Comparison of ENCODE assay signal across 32 cellular contexts in the genomic region with DNA sequence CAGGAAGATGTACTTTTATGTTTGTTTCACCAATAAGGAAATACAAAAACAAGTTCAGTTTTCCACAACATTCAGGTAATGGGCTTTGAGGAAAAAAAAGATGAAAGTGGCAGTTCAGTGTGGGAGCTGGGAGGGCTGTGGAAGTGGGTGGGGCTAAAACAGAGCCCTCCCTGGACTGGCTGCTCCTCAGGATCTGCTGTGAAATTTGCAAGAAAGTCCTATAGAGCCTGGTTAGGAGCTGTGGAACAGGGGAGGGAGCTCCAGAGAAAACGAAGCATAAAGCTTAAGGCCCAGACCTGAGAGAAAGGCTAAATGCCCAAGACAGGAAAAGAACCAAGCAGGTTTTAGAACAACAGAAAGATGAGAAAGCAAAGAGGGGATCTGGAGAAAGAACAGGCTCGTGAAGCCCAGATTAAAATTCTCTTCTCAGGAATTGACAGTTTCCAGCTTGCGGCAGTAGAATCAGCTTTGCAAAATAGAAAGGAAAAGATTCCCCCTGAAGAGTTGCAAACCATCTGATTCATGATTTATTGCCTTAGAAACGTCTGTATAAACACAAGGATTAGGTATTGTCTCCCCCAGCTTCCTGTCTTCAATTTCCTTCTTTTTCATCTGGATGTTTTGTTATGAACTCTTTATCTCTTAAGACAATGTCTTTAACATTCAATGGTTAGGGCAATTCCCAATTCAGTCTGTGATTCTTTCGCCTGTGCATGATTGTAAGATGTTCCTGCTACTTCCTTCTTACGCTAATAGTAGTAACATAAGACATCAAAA. TPM values are rescaled to one million over a fixed set of nuclear protein-coding genes. Genes with fewer than 3 reads are reported as not detected.
DNase-seq lines count a peak whose midpoint lies in the region; ATAC-seq, FAIRE-seq and TF ChIP-seq lines count a peak whose summit lies in the region.
"Had no signal": no experiment of that assay in that cellular context is flagged by ENCODE, and none has a peak within 500 bp of the region (broad histone marks: within the 10 kb centered on the region; RNA-seq: fewer than 3 reads in every experiment).

No MANE protein-coding gene starts in this region.

- no peak overlapping the region for H2AK5ac ChIP-seq in neuronal stem cell (ENCODE audit: low read depth, low read length)

- H3K27me3 Mint-ChIP-seq in astrocyte (ENCODE audit: low read depth, unreplicated experiment) = peaks cover 2% of the 10 kb centered on the region

- H2BK120ac ChIP-seq in neuronal stem cell (ENCODE audit: low read depth, low read length) = no peak overlapping the region

- H3K4me3 Mint-ChIP-seq in astrocyte (ENCODE audit: unreplicated experiment) = no peak overlapping the region
- H3K4me3 Mint-ChIP-seq: activated CD4-positive, alpha-beta memory T cell treated with anti-CD3 and anti-CD28 coated beads, Interleukin-2, amount 10 ng/mL, durations not matched to agents 7 days and 5 days; activated naive CD4-positive, alpha-beta T cell treated with anti-CD3 and anti-CD28 coated beads, Interleukin-2, amount 10 ng/mL, durations not matched to agents 7 days and 5 days; naive thymus-derived CD8-positive, alpha-beta T cell; stimulated activated memory B cell treated with anti-CD40 and anti-IgM and Interleukin-4, amounts not matched to agents 10 μg/mL and 1 μg/mL and 100 μg/mL, for 72 hours; T-helper 17 cell had no signal

- WGBS in neuronal stem cell (ENCODE audit: extremely low coverage in 2 of 2, insufficient read length in 2 of 2, insufficient replicate concordance in 1 of 2), 2 donors = no CpG with 5 or more reads among the region's 6 CpGs

- H3K9ac ChIP-seq in astrocyte (ENCODE audit: low read length) (peak overlapping the region; percentile 13), neuronal stem cell (ENCODE audit: low read depth, low read length, poor library complexity) (no peak overlapping the region)

- DNase-seq in H7 (peak; percentile 22), astrocyte (ENCODE audit: low read depth) (no peak), iPS-NIHi7 (ENCODE audit: extremely low spot score) (peak; percentile 30), neuronal stem cell (ENCODE audit: low spot score) (no peak), NCI-H446 (lab: John Stamatoyannopoulos, UW) (no peak)
- no peak for DNase-seq in activated CD4-positive, alpha-beta T cell treated with anti-CD3 and anti-CD28 coated beads for 1 hour
- DNase-seq: activated CD4-positive, alpha-beta memory T cell treated with anti-CD3 and anti-CD28 coated beads, Interleukin-2, amount 10 ng/mL, durations not matched to agents 7 days and 5 days; activated naive CD4-positive, alpha-beta T cell treated with anti-CD3 and anti-CD28 coated beads, Interleukin-2, amount 10 ng/mL, durations not matched to agents 7 days and 5 days; adrenal gland; DMS 273 treated with DMSO at 0.1 percent for 48 hours; hippocampal formation; KG1; midbrain; naive thymus-derived CD8-positive, alpha-beta T cell; NCI-H1417 treated with DMSO at 0.1 percent for 48 hours; NCI-H2081; NCI-H526 treated with DMSO at 0.1 percent for 48 hours; NK-92 treated with Interleukin-12 subunit alpha and Interleukin-12 subunit beta, amount 100 ng/mL, for 24 hours; PC-3; T-helper 17 cell; trophoblast cell had no signal

- H3K23ac ChIP-seq in neuronal stem cell (ENCODE audit: low read depth, low read length, poor library complexity) = no peak overlapping the region

- no peak overlapping the region for H3K14ac ChIP-seq in neuronal stem cell (ENCODE audit: low read length)

- H2BK5ac ChIP-seq in neuronal stem cell (ENCODE audit: low read length) = no peak overlapping the region

- no peak overlapping the region for H3K4me3 ChIP-seq in H7 (ENCODE audit: insufficient read depth, low read depth, low read length)
- H3K4me3 ChIP-seq in astrocyte (ENCODE audit: insufficient read depth, low read depth, low read length) = no peak overlapping the region
- H3K4me3 ChIP-seq in neuronal stem cell (ENCODE audit: low read length in 2 of 2) = no peak overlapping the region
- H3K4me3 ChIP-seq: adrenal gland had no signal

- H3K36me3 ChIP-seq in H7 (replicated peaks; ENCODE audit: control insufficient read depth, insufficient read depth, low read length) (no peaks in the 10 kb centered on the region), astrocyte (ENCODE audit: insufficient read depth, low read length) (no peaks in the 10 kb centered on the region), neuronal stem cell (replicated peaks in 1 of 2; ENCODE audit: control insufficient read depth in 2 of 2, insufficient read depth in 2 of 2, low read length in 2 of 2) (no peaks in the 10 kb centered on the region)
- H3K36me3 ChIP-seq: adrenal gland had no signal

- H3K4ac ChIP-seq in neuronal stem cell (ENCODE audit: low read length) = no peak overlapping the region

- no peaks in the 10 kb centered on the region for H3K27me3 ChIP-seq in H7 (ENCODE audit: control insufficient read depth, insufficient read depth, low read length)
- H3K27me3 ChIP-seq in astrocyte (ENCODE audit: insufficient read depth, low read length) = no peaks in the 10 kb centered on the region
- H3K27me3 ChIP-seq in neuronal stem cell (ENCODE audit: control insufficient read depth in 3 of 3, insufficient read depth in 3 of 3, low read depth in 1 of 3, low read length in 3 of 3) = peaks cover 0 to 10% (median 0%) of the 10 kb centered on the region in 3 experiments
- H3K27me3 ChIP-seq: adrenal gland had no signal

- H3K4me2 ChIP-seq in astrocyte (ENCODE audit: low read length) = peak overlapping the region; percentile 61
- H3K4me2 ChIP-seq in neuronal stem cell (ENCODE audit: insufficient read depth, low read length, poor library complexity, severe bottlenecking) = no peak overlapping the region

- H3K9me3 ChIP-seq in astrocyte (ENCODE audit: insufficient read depth, low read depth, low read length) (no peaks in the 10 kb centered on the region), neuronal stem cell (replicated peaks in 1 of 2; ENCODE audit: control insufficient read depth in 2 of 2, insufficient read depth in 1 of 2, low read depth in 1 of 2, low read length in 2 of 2) (no peaks in the 10 kb centered on the region)
- H3K9me3 ChIP-seq: adrenal gland had no signal

- no peak overlapping the region for H3K27ac Mint-ChIP-seq in astrocyte (ENCODE audit: unreplicated experiment)
- H3K27ac Mint-ChIP-seq: activated CD4-positive, alpha-beta memory T cell treated with anti-CD3 and anti-CD28 coated beads, Interleukin-2, amount 10 ng/mL, durations not matched to agents 7 days and 5 days; activated naive CD4-positive, alpha-beta T cell treated with anti-CD3 and anti-CD28 coated beads, Interleukin-2, amount 10 ng/mL, durations not matched to agents 7 days and 5 days; stimulated activated memory B cell treated with anti-CD40 and anti-IgM and Interleukin-4, amounts not matched to agents 10 μg/mL and 1 μg/mL and 100 μg/mL, for 72 hours; T-helper 17 cell had no signal

- no peak overlapping the region for H2BK12ac ChIP-seq in neuronal stem cell (ENCODE audit: low read length)

- no peak overlapping the region for H2BK15ac ChIP-seq in neuronal stem cell (ENCODE audit: low read length)

- no peak overlapping the region for H3K18ac ChIP-seq in neuronal stem cell (ENCODE audit: low read length)

- H3K27ac ChIP-seq in astrocyte (ENCODE audit: low read depth, low read length) = no peak overlapping the region
- H3K27ac ChIP-seq in neuronal stem cell (replicated peaks; ENCODE audit: low read length) = no peak overlapping the region
- H3K27ac ChIP-seq: adrenal gland had no signal

- H3K9me3 Mint-ChIP-seq in astrocyte (ENCODE audit: unreplicated experiment) = no peaks in the 10 kb centered on the region
- H3K9me3 Mint-ChIP-seq: activated CD4-positive, alpha-beta memory T cell treated with anti-CD3 and anti-CD28 coated beads, Interleukin-2, amount 10 ng/mL, durations not matched to agents 7 days and 5 days; activated naive CD4-positive, alpha-beta T cell treated with anti-CD3 and anti-CD28 coated beads, Interleukin-2, amount 10 ng/mL, durations not matched to agents 7 days and 5 days; naive thymus-derived CD8-positive, alpha-beta T cell; stimulated activated memory B cell treated with anti-CD40 and anti-IgM and Interleukin-4, amounts not matched to agents 10 μg/mL and 1 μg/mL and 100 μg/mL, for 72 hours had no signal

- no peak for FAIRE-seq in astrocyte (lab: Jason Lieb, UNC)
- FAIRE-seq: GM12891 had no signal

- ATAC-seq in HG02852 (IDR thresholded peaks at IDR 0.05; ENCODE audit: unreplicated experiment) = no peak
- no peak for ATAC-seq in GM19395 (IDR thresholded peaks at IDR 0.05; ENCODE audit: unreplicated experiment)
- ATAC-seq: HCT116; left lobe of liver; naive thymus-derived CD8-positive, alpha-beta T cell; PC-3; SK-N-SH treated with all-trans-retinoic acid at 6 μM for 48 hours; stimulated activated memory B cell treated with anti-CD40 and anti-IgM and Interleukin-4, amounts not matched to agents 10 μg/mL and 1 μg/mL and 100 μg/mL, for 72 hours; T-helper 17 cell had no signal

- no peak overlapping the region for H4K8ac ChIP-seq in neuronal stem cell (ENCODE audit: low read depth, low read length)

- TF ChIP-seq CTCF in astrocyte (IDR thresholded peaks at IDR 0.05; ENCODE audit: insufficient read depth, low read depth, low read length) = no peak

- H3K79me2 ChIP-seq in astrocyte (ENCODE audit: insufficient read depth, low read length) = no peaks in the 10 kb centered on the region

- H4K91ac ChIP-seq in neuronal stem cell (ENCODE audit: low read depth, low read length, poor library complexity) = no peak overlapping the region

- no peaks in the 10 kb centered on the region for H3K36me3 Mint-ChIP-seq in astrocyte (ENCODE audit: low read depth, unreplicated experiment)
- H3K36me3 Mint-ChIP-seq: activated naive CD4-positive, alpha-beta T cell treated with anti-CD3 and anti-CD28 coated beads, Interleukin-2, amount 10 ng/mL, durations not matched to agents 7 days and 5 days; naive thymus-derived CD8-positive, alpha-beta T cell; stimulated activated memory B cell treated with anti-CD40 and anti-IgM and Interleukin-4, amounts not matched to agents 10 μg/mL and 1 μg/mL and 100 μg/mL, for 72 hours had no signal

- H3K79me1 ChIP-seq in neuronal stem cell (ENCODE audit: low read depth, low read length) = no peaks in the 10 kb centered on the region

- H3K4me1 ChIP-seq in astrocyte (ENCODE audit: insufficient read depth, low read length) (peaks cover 5% of the 10 kb centered on the region), neuronal stem cell (ENCODE audit: control insufficient read depth in 2 of 2, insufficient read depth in 1 of 2, low read depth in 1 of 2, low read length in 2 of 2) (peaks cover 0 to 4% of the 10 kb centered on the region in 2 donors)
- H3K4me1 ChIP-seq: adrenal gland had no signal

- H4K20me1 ChIP-seq in astrocyte (ENCODE audit: insufficient read depth, low read length) = no peaks in the 10 kb centered on the region

- H2AFZ ChIP-seq in astrocyte (ENCODE audit: low read depth, low read length) = peak overlapping the region; percentile 60
- peak overlapping the region; percentile 54 for H2AFZ ChIP-seq in neuronal stem cell (ENCODE audit: low read length)

- no peaks in the 10 kb centered on the region for H3K4me1 Mint-ChIP-seq in astrocyte (ENCODE audit: low read depth, unreplicated experiment)
- H3K4me1 Mint-ChIP-seq: activated CD4-positive, alpha-beta memory T cell treated with anti-CD3 and anti-CD28 coated beads, Interleukin-2, amount 10 ng/mL, durations not matched to agents 7 days and 5 days; activated naive CD4-positive, alpha-beta T cell treated with anti-CD3 and anti-CD28 coated beads, Interleukin-2, amount 10 ng/mL, durations not matched to agents 7 days and 5 days; naive thymus-derived CD8-positive, alpha-beta T cell; stimulated activated memory B cell treated with anti-CD40 and anti-IgM and Interleukin-4, amounts not matched to agents 10 μg/mL and 1 μg/mL and 100 μg/mL, for 72 hours had no signal

RNA-seq across cellular contexts. Expression of a gene that starts 26.3 kb away (rescaled TPM):
- total RNA-seq in H7 (2014; rRNA removed; shearing (Covaris generic)) = 1.00 and 2.3 TPM in 2 replicates
- 2.5 and 4.7 TPM in 2 replicates for total RNA-seq in astrocyte
- polyA plus RNA-seq in neuronal stem cell (2013, experiment 1 of 2) = 0.06 TPM
- 0.07 TPM for polyA plus RNA-seq in neuronal stem cell (2013, experiment 2 of 2)
- total RNA-seq: HT-29; naive thymus-derived CD8-positive, alpha-beta T cell; osteoblast; PC-3; skeletal muscle tissue had no signal
- polyA plus RNA-seq: BJ; naive thymus-derived CD8-positive, alpha-beta T cell had no signal

Comparison
In these comparisons a context has a peak if more than half of its experiments do, and no peak if none do; other contexts are left out.
1. DNase-seq: peak in H7 (single experiment) and iPS-NIHi7 (single experiment); none in astrocyte (single experiment), neuronal stem cell (single experiment), activated CD4-positive, alpha-beta T cell treated with anti-CD3 and anti-CD28 coated beads for 1 hour (single experiment) and NCI-H446 (0 of 2).